ENCODE assay signal across 10 cellular contexts in the genomic region with DNA sequence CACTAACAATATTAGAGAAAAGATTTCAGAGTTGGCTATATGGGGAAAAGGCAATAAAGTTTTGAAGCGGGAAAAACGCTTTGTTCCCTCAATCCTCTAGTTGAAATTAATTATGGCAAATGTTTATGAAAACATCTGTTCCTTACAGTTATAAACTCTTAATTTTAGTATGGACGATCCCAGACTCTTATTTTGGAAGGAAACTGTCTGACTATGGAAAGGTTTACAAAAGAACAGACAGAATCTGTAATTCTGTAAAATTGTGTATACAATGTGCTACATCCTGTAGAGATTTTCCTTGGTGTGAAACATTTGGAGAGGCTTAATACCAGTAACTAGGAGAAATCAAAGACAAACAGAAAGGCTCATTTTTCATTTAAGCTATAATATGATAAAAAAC.
"Had no signal": no experiment of that assay in that cellular context is flagged by ENCODE, and none has a peak within 500 bp of the region (broad histone marks: within the 10 kb centered on the region; RNA-seq: fewer than 3 reads in every experiment).

No MANE protein-coding gene starts in this region.

- DNase-seq: activated CD4-positive, alpha-beta T cell treated with anti-CD3 and anti-CD28 coated beads, Interleukin-2, amount 50 U/mL, for 4 hours; activated gamma-delta T cell; activated T-cell treated with anti-CD3 and anti-CD28 coated beads, Interleukin-2, amount 50 U/mL, for 72 hours; effector CD4-positive, alpha-beta T cell; heart right ventricle; left ventricle myocardium superior; right lobe of liver; stimulated activated CD4-positive, alpha-beta T cell treated with anti-CD3 and anti-CD28 coated beads, Interleukin-15, amount 100 ng/mL, for 24 hours; stimulated activated CD4-positive, alpha-beta T cell treated with anti-CD3 and anti-CD28 coated beads, Interleukin-4, amount 100 ng/mL, for 1 hour; upper lobe of left lung had no signal
